20 cellular contexts compared by ENCODE assay signal in the genomic region with DNA sequence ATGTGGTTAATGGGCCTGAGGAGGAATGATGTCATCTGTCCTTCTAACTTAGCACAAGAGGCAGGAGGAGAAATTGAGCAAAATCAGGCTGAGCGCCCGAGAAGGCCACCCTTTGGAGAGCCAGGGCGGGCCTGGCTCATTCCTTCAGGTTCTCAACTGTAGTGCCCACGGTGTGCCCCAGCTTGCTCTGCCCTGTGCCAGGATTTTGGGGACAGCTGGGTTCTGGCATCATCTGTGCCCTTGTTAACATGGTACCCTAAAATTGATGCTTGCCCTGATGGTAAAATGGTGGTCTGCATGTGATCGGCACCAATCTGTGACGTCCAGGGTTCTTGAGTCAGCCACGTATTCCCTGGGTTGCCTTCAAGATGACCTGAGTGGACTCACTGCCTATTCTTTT. TPM values are rescaled to one million over a fixed set of nuclear protein-coding genes. Genes with fewer than 3 reads are reported as not detected.
"Had no signal": no experiment of that assay in that cellular context is flagged by ENCODE, and none has a peak within 500 bp of the region (broad histone marks: within the 10 kb centered on the region; RNA-seq: fewer than 3 reads in every experiment).

No MANE protein-coding gene starts in this region.

- H3K9me3 ChIP-seq: body of pancreas, esophagus squamous epithelium, gastroesophageal sphincter, tibial artery had no signal

- H3K4me3 ChIP-seq: body of pancreas, esophagus squamous epithelium, gastroesophageal sphincter, tibial artery had no signal

- H3K4me1 ChIP-seq: body of pancreas had no signal

- ATAC-seq: activated CD4-positive, alpha-beta T cell treated with anti-CD3 and anti-CD28 coated beads for 36 hours; activated naive CD8-positive, alpha-beta T cell treated with anti-CD3 and anti-CD28 coated beads, Interleukin-2, amount 50 U/mL, for 24 hours; body of pancreas; gastroesophageal sphincter had no signal

- DNase-seq: activated B cell treated with CpG ODN at 0.5 μM for 24 hours; activated CD4-positive, alpha-beta T cell treated with anti-CD3 and anti-CD28 coated beads for 36 hours; activated CD4-positive, alpha-beta T cell treated with anti-CD3 and anti-CD28 coated beads, Interleukin-2, amount 50 U/mL, for 48 hours; activated gamma-delta T cell; activated naive CD4-positive, alpha-beta T cell treated with anti-CD3 and anti-CD28 coated beads, Interleukin-2, amount 50 U/mL, for 16 hours; activated naive CD8-positive, alpha-beta T cell treated with anti-CD3 and anti-CD28 coated beads, Interleukin-2, amount 50 U/mL, for 24 hours; body of pancreas; dermis blood vessel endothelial cell; effector memory CD4-positive, alpha-beta T cell; esophagus squamous epithelium; hypothalamus; occipital lobe; stimulated activated CD4-positive, alpha-beta T cell treated with anti-CD3 and anti-CD28 coated beads, Interleukin-12 subunit alpha, Interleukin-12 subunit beta, amount 100 ng/mL, for 4 hours; substantia nigra; T1000; tibial artery had no signal

- H3K36me3 ChIP-seq: esophagus squamous epithelium, gastroesophageal sphincter, tibial artery had no signal

- H3K27ac ChIP-seq: body of pancreas, esophagus squamous epithelium, gastroesophageal sphincter, tibial artery had no signal

- H3K27me3 ChIP-seq: body of pancreas, gastroesophageal sphincter had no signal

RNA-seq across cellular contexts. Expression of a gene that starts 31.1 kb away (rescaled TPM):
- total RNA-seq: activated B cell treated with CpG ODN at 0.5 μM for 24 hours; activated CD4-positive, alpha-beta T cell treated with anti-CD3 and anti-CD28 coated beads for 36 hours; liver; mononuclear cell; occipital lobe had no signal
- polyA plus RNA-seq: neural cell had no signal
